8 cellular contexts compared by ENCODE assay signal in genomic region chr7:120856621-120857352, GRCh38. TPM values are rescaled to one million over a fixed set of nuclear protein-coding genes. Genes with fewer than 3 reads are reported as not detected.
A peak's percentile ranks its signal among the peaks of the same experiment; 100 is the strongest.
DNase-seq lines count a peak whose midpoint lies in the region; FAIRE-seq and TF ChIP-seq lines count a peak whose summit lies in the region.

No MANE protein-coding gene starts in this region.

- in situ Hi-C loops in HAP-1 (cut with MboI; ENCODE audit: low sequenced_read_pairs) = no loop called here

- H3K27me3 ChIP-seq in HAP-1 (ENCODE audit: low read depth) (no peaks in the 10 kb centered on the region), KMS-11 (ENCODE audit: insufficient read depth, low read depth) (no peaks in the 10 kb centered on the region), WERI-Rb-1 (ENCODE audit: insufficient read depth, low read depth, severe bottlenecking) (no peaks in the 10 kb centered on the region), esophagus (ENCODE audit: control insufficient read depth in 1 of 2, insufficient read depth in 2 of 2, low read length in 2 of 2) (no peaks in the 10 kb centered on the region), mucosa of rectum (ENCODE audit: control insufficient read depth in 2 of 2, insufficient read depth in 2 of 2, low read length in 2 of 2) (no peaks in the 10 kb centered on the region)

- no peak for FAIRE-seq in urothelium cell line (lab: Jason Lieb, UNC)

- DNase-seq in SKM-1 (lab: John Stamatoyannopoulos, UW; ENCODE audit: unreplicated experiment) (peak; percentile 14), SKM-1 treated with dmso at 0.1 percent for 144 hours (lab: John Stamatoyannopoulos, UW; ENCODE audit: unreplicated experiment) (no peak), HAP-1 (ENCODE audit: low spot score in 2 of 2) (peak; percentile 64 to 85), WERI-Rb-1 (peak; percentile 74), urothelium cell line (ENCODE audit: low spot score) (peak; percentile 28)

- WGBS in esophagus, 2 donors = 4 to 5% methylated on average over 39 of the region's 39 CpGs

- TF ChIP-seq CTCF in KMS-11 (conservative IDR thresholded peaks at IDR 0.05; ENCODE audit: low read depth, low read length) = no peak
- TF ChIP-seq CTCF in WERI-Rb-1 (IDR thresholded peaks at IDR 0.05; ENCODE audit: low read depth, low read length) = peak; percentile 43; the same call in 1 of the 2 replicates

- no peaks in the 10 kb centered on the region for H4K20me1 ChIP-seq in KMS-11 (ENCODE audit: insufficient read depth)

- peak overlapping the region; percentile 96 for H2AFZ ChIP-seq in KMS-11 (ENCODE audit: low read depth)

- H3K36me3 ChIP-seq in HAP-1 (replicated peaks) (no peaks in the 10 kb centered on the region), KMS-11 (ENCODE audit: insufficient read depth) (no peaks in the 10 kb centered on the region), WERI-Rb-1 (no peaks in the 10 kb centered on the region; the same call in 1 of the 2 replicates), esophagus (ENCODE audit: control insufficient read depth in 2 of 2, insufficient read depth in 2 of 2, low read length in 1 of 2) (no peaks in the 10 kb centered on the region), mucosa of rectum (ENCODE audit: control insufficient read depth in 2 of 2, insufficient read depth in 2 of 2, low read length in 2 of 2) (no peaks in the 10 kb centered on the region)

- no peaks in the 10 kb centered on the region for H3K9me3 ChIP-seq in HAP-1
- no peaks in the 10 kb centered on the region for H3K9me3 ChIP-seq in WERI-Rb-1 (ENCODE audit: severe bottlenecking)
- no peaks in the 10 kb centered on the region for H3K9me3 ChIP-seq in esophagus (ENCODE audit: control insufficient read depth in 2 of 2, insufficient read depth in 1 of 2, low read depth in 1 of 2, low read length in 1 of 2)
- no peaks in the 10 kb centered on the region for H3K9me3 ChIP-seq in mucosa of rectum (ENCODE audit: control insufficient read depth in 2 of 2, low read length in 2 of 2)

- H3K4me1 ChIP-seq in HAP-1 (peaks cover 15% of the 10 kb centered on the region), KMS-11 (ENCODE audit: low read depth, poor library complexity, severe bottlenecking) (peaks cover 6% of the 10 kb centered on the region), esophagus (ENCODE audit: control insufficient read depth in 2 of 2, insufficient read depth in 2 of 2, low read length in 1 of 2) (peaks cover 0 to 3% of the 10 kb centered on the region in 2 donors), mucosa of rectum (ENCODE audit: control insufficient read depth in 2 of 2, insufficient read depth in 2 of 2, low read length in 2 of 2) (peaks cover 10 to 13% of the 10 kb centered on the region in 2 donors)

- H3K9ac ChIP-seq in KMS-11 (peak overlapping the region; percentile 30; the same call in 1 of the 2 replicates), mucosa of rectum (ENCODE audit: low read depth in 1 of 2, low read length in 2 of 2) (peak overlapping the region; percentile 65 to 66)

- no peaks in the 10 kb centered on the region for H3K79me2 ChIP-seq in KMS-11 (ENCODE audit: insufficient read depth, low read depth)

- H3K27ac ChIP-seq in KMS-11 (no peak overlapping the region), WERI-Rb-1 (no peak overlapping the region), esophagus (ENCODE audit: low read depth in 2 of 2, low read length in 1 of 2) (no peak overlapping the region), mucosa of rectum (ENCODE audit: low read depth in 2 of 2, low read length in 2 of 2) (no peak overlapping the region)

- H3K4me2 ChIP-seq in KMS-11 = peak overlapping the region; percentile 93

- peak overlapping the region; percentile 66 for H3K4me3 ChIP-seq in HAP-1
- no peak overlapping the region for H3K4me3 ChIP-seq in KMS-11 (IDR thresholded peaks at IDR 0.05; ENCODE audit: insufficient read depth, low read depth, low read length)
- peak overlapping the region; percentile 84 for H3K4me3 ChIP-seq in WERI-Rb-1 (ENCODE audit: low read depth, low read length)
- peak overlapping the region; percentile 52 to 67 for H3K4me3 ChIP-seq in esophagus (ENCODE audit: low read depth in 1 of 2, low read length in 2 of 2)
- H3K4me3 ChIP-seq in mucosa of rectum (ENCODE audit: low read length in 2 of 2) = peak overlapping the region; percentile 75 to 88

RNA-seq across cellular contexts. Expression of gene TSPAN12, which starts 1.2 kb away (rescaled TPM):
- polyA plus RNA-seq in esophagus = 1 to 10 TPM; 2.4 to 3.0 TPM
